In genomic region chr2:170766693-170767092, GRCh38 we compare ENCODE assay signal across 15 cellular contexts. TPM values are rescaled to one million over a fixed set of nuclear protein-coding genes. Genes with fewer than 3 reads are reported as not detected.
DNase-seq lines count a peak whose midpoint lies in the region; ATAC-seq, FAIRE-seq and TF ChIP-seq lines count a peak whose summit lies in the region.
"Had no signal": no experiment of that assay in that cellular context is flagged by ENCODE, and none has a peak within 500 bp of the region (broad histone marks: within the 10 kb centered on the region; RNA-seq: fewer than 3 reads in every experiment).

No MANE protein-coding gene starts in this region.

- no peak for ATAC-seq in HepG2
- no peak for ATAC-seq in right lobe of liver
- ATAC-seq in Right ventricle myocardium inferior, result no peak
- ATAC-seq in HG02870 (IDR thresholded peaks at IDR 0.05; ENCODE audit: unreplicated experiment), result no peak
- no peak for ATAC-seq in GM18868 (IDR thresholded peaks at IDR 0.05; ENCODE audit: unreplicated experiment)
- ATAC-seq: A549 had no signal

- H3K4me2 ChIP-seq in HepG2 (ENCODE audit: low read depth, low read length), result peak overlapping the region; percentile 56
- H3K4me2 ChIP-seq: A549; BLaER1 treated with 17β-estradiol and CSF1 and Interleukin-3, amounts not matched to agents 10 nM and 100 nM had no signal

- H3K79me2 ChIP-seq in HepG2 (ENCODE audit: insufficient read depth, low read length), result no peaks in the 10 kb centered on the region

- TF ChIP-seq RAD21 in HepG2 (CRISPR knock-in tag; IDR thresholded peaks at IDR 0.05), result no peak

- H3K27me3 ChIP-seq in HepG2 (ENCODE audit: control insufficient read depth in 1 of 2, insufficient read depth in 2 of 2, low read length in 2 of 2), result peaks cover 0 to 6% of the 10 kb centered on the region in 2 experiments; a peak in 1 of 5 replicates
- no peaks in the 10 kb centered on the region for H3K27me3 ChIP-seq in right lobe of liver
- H3K27me3 ChIP-seq in HUES6 (ENCODE audit: control insufficient read depth, insufficient read depth, low read length), result no peaks in the 10 kb centered on the region

- no peaks in the 10 kb centered on the region for H4K20me1 ChIP-seq in HepG2 (ENCODE audit: insufficient read depth, low read length)
- H4K20me1 ChIP-seq: BLaER1 treated with 17β-estradiol and CSF1 and Interleukin-3, amounts not matched to agents 10 nM and 100 nM had no signal

- intact Hi-C loops in HepG2 (cut with micrococcal nuclease; ENCODE audit: unreplicated experiment), result no loop called here
- intact Hi-C loops in right lobe of liver (cut with DNase I), result no loop called here
- intact Hi-C loops in Right ventricle myocardium inferior (cut with DNase I), result no loop called here

- H3K9ac ChIP-seq in HepG2 (ENCODE audit: insufficient read depth, low read depth, low read length) (no peak overlapping the region), HUES6 (ENCODE audit: low read length) (no peak overlapping the region)
- H3K9ac ChIP-seq: BLaER1 treated with 17β-estradiol and CSF1 and Interleukin-3, amounts not matched to agents 10 nM and 100 nM had no signal

- H3K36me3 ChIP-seq in HepG2 (replicated peaks in 1 of 2; ENCODE audit: control insufficient read depth in 1 of 2, insufficient read depth in 2 of 2, low read length in 2 of 2), result no peaks in the 10 kb centered on the region
- H3K36me3 ChIP-seq in right lobe of liver, result no peaks in the 10 kb centered on the region
- no peaks in the 10 kb centered on the region for H3K36me3 ChIP-seq in HUES6 (ENCODE audit: control insufficient read depth, insufficient read depth, low read length)
- H3K36me3 ChIP-seq: BLaER1 treated with 17β-estradiol and CSF1 and Interleukin-3, amounts not matched to agents 10 nM and 100 nM had no signal

- under 1% methylated on average over 4 of the region's 4 CpGs for WGBS in HepG2 (ENCODE audit: low lambda C conversion rate)
- 26% methylated on average over 4 of the region's 4 CpGs for whole genome bisulfite sequencing in right lobe of liver (ENCODE audit: insufficient coverage, low coverage, low lambda C conversion rate, missing lambda C conversion rate)

- peak; percentile 17 for DNase-seq in HepG2 (ENCODE audit: low spot score)
- DNase-seq in right lobe of liver, result no peak
- peak; percentile 1 for DNase-seq in kidney tubule cell (ENCODE audit: low spot score)
- DNase-seq in Right ventricle myocardium inferior (ENCODE audit: missing footprints), result no peak
- DNase-seq: DMS153, HCEC 1CT, NCI-H187 treated with DMSO at 0.1 percent for 48 hours, NCI-H2171 treated with DMSO at 0.1 percent for 48 hours, NCI-H510A, NCI-H774 had no signal

- FAIRE-seq in HepG2 (lab: Jason Lieb, UNC), result peak; percentile 43
- FAIRE-seq: A549 had no signal

- TF ChIP-seq CTCF in HepG2 (CRISPR knock-in tag; IDR thresholded peaks at IDR 0.05) (no peak), right lobe of liver (IDR thresholded peaks at IDR 0.05) (no peak)

- no peak overlapping the region for H3K4me3 ChIP-seq in HepG2 (replicated peaks in 1 of 3; ENCODE audit: insufficient read depth in 1 of 3, low read depth in 2 of 3, low read length in 3 of 3)
- H3K4me3 ChIP-seq in right lobe of liver, result no peak overlapping the region
- H3K4me3 ChIP-seq in HUES6 (ENCODE audit: low read depth, low read length), result no peak overlapping the region
- H3K4me3 ChIP-seq: A549; BLaER1 treated with 17β-estradiol and CSF1 and Interleukin-3, amounts not matched to agents 10 nM and 100 nM had no signal

- H3K9me3 ChIP-seq in HepG2 (ENCODE audit: low read length) (no peaks in the 10 kb centered on the region), right lobe of liver (no peaks in the 10 kb centered on the region), HUES6 (ENCODE audit: control insufficient read depth, insufficient read depth, low read depth, low read length) (no peaks in the 10 kb centered on the region)
- H3K9me3 ChIP-seq: A549; BLaER1 treated with 17β-estradiol and CSF1 and Interleukin-3, amounts not matched to agents 10 nM and 100 nM had no signal

- H2AFZ ChIP-seq in HepG2 (ENCODE audit: low read length), result no peak overlapping the region

- no peak overlapping the region for H3K27ac ChIP-seq in HepG2 (ENCODE audit: extremely low read length, insufficient read depth, low read length)
- H3K27ac ChIP-seq in right lobe of liver, result no peak overlapping the region
- peak overlapping the region; percentile 56; the same call in 1 of the 2 replicates for H3K27ac ChIP-seq in HUES6 (ENCODE audit: low read depth, low read length)
- H3K27ac ChIP-seq: A549; BLaER1 treated with 17β-estradiol and CSF1 and Interleukin-3, amounts not matched to agents 10 nM and 100 nM had no signal

- TF ChIP-seq EP300 in HepG2 (IDR thresholded peaks at IDR 0.05; ENCODE audit: low read depth in 2 of 2, low read length in 2 of 2) (peak in 1 of 2 experiments; percentile 68; a peak in 2 of 4 replicates), HepG2 (CRISPR knock-in tag; IDR thresholded peaks at IDR 0.05; ENCODE audit: borderline replicate concordance) (peak; percentile 24; the same call in 1 of the 2 replicates)

- POLR2A ChIA-PET in HepG2 (lab: Yijun Ruan, JAX), result no interaction called here

- no TSS peak for BruUV-seq in HepG2 (replicated peaks; lab: Mats Ljungman, UMichigan)

- H3K4me1 ChIP-seq in HepG2 (ENCODE audit: insufficient read depth, low read length) (peaks cover 38% of the 10 kb centered on the region), right lobe of liver (peaks cover 0 to 14% (median 0%) of the 10 kb centered on the region in 4 donors), HUES6 (ENCODE audit: control insufficient read depth, insufficient read depth, low read length) (peaks cover 22% of the 10 kb centered on the region)

- TF ChIP-seq POLR2A in HepG2 (IDR thresholded peaks at IDR 0.05; ENCODE audit: insufficient read depth in 1 of 2, low read depth in 2 of 2, low read length in 2 of 2) (no peak), right lobe of liver (IDR thresholded peaks at IDR 0.05) (no peak)

- CTCF ChIA-PET in HepG2 (lab: Yijun Ruan, JAX; ENCODE audit: low intra/inter-chr PET ratio, low total read pairs), result no interaction called here

- in situ Hi-C loops in HepG2 (cut with HindIII; ENCODE audit: extremely low pct_ligation_motif_present, low pct_unique_long_range_greater_than_20kb), result no loop called here

RNA-seq across cellular contexts. Expression of gene ERICH2, which starts 3.5 kb away (rescaled TPM):
- not detected in 2 replicates for total RNA-seq in HepG2 (2016; rRNA removed; fragmentation: Illumina TruSeq; extraction: Trizol)
- not detected in 2 replicates for total RNA-seq in HepG2 (2016; cell fraction: cytosol; rRNA removed; fragmentation: Illumina TruSeq; extraction: Trizol; ENCODE audit: low read depth)
- not detected in 2 replicates for total RNA-seq in HepG2 (2016; cell fraction: insoluble cytoplasmic fraction; rRNA removed; fragmentation: Illumina TruSeq; extraction: Trizol)
- total RNA-seq in HepG2 (2016; cell fraction: membrane; rRNA removed; fragmentation: Illumina TruSeq; extraction: Trizol), result not detected in 2 replicates
- total RNA-seq in HepG2 (2016; cell fraction: nucleus; rRNA removed; fragmentation: Illumina TruSeq; extraction: Trizol), result not detected in 2 replicates
- not detected in 2 replicates for polyA plus RNA-seq in HepG2 (2011; rRNA removed)
- polyA plus RNA-seq in HepG2 (2011; cell fraction: cytosol; rRNA removed), result not detected in 2 replicates
- not detected in 2 replicates for polyA plus RNA-seq in HepG2 (2011; cell fraction: nucleus; rRNA removed)
- polyA plus RNA-seq in HepG2 (2012), result not detected in 2 replicates
- polyA plus RNA-seq in HepG2 (2016; cell fraction: cytosol; fragmentation: Illumina TruSeq; extraction: Trizol; ENCODE audit: low read depth), result not detected in 2 replicates
- not detected in 2 replicates for polyA plus RNA-seq in HepG2 (2016; cell fraction: insoluble cytoplasmic fraction; fragmentation: Illumina TruSeq; extraction: Trizol; ENCODE audit: low read depth)
- not detected in 2 replicates for polyA plus RNA-seq in HepG2 (2016; cell fraction: membrane; fragmentation: Illumina TruSeq; extraction: Trizol; ENCODE audit: low read depth)
- not detected in 2 replicates for polyA plus RNA-seq in HepG2 (2016; cell fraction: nucleus; fragmentation: Illumina TruSeq; extraction: Trizol; ENCODE audit: insufficient read depth, low read depth)
- not detected in 2 replicates for polyA minus RNA-seq in HepG2 (2011; rRNA and poly(A)+ RNA removed; ENCODE audit: low replicate concordance)
- polyA minus RNA-seq in HepG2 (2011; cell fraction: cytosol; rRNA and poly(A)+ RNA removed), result not detected in 2 replicates
- polyA minus RNA-seq in HepG2 (2011; cell fraction: nucleus; rRNA and poly(A)+ RNA removed), result not detected in 2 replicates
- total RNA-seq in right lobe of liver, result 1 to 10 TPM in 2 of 6 experiments, under 1 TPM in 1, not detected in 3; 0.53 to 1.2 (median 1.1) TPM
- not detected for total RNA-seq in Right ventricle myocardium inferior
- polyA plus RNA-seq: A549 had no signal

RNA-seq across cellular contexts. Expression of gene GAD1, which starts 50.0 kb away (rescaled TPM):
- total RNA-seq in HepG2 (2016; rRNA removed; fragmentation: Illumina TruSeq; extraction: Trizol) (0.09 TPM in 1 of 2 replicates, not detected in the other), right lobe of liver (not detected), Right ventricle myocardium inferior (not detected)
- not detected in 2 replicates for total RNA-seq in HepG2 (2016; cell fraction: cytosol; rRNA removed; fragmentation: Illumina TruSeq; extraction: Trizol; ENCODE audit: low read depth)
- not detected in 2 replicates for total RNA-seq in HepG2 (2016; cell fraction: insoluble cytoplasmic fraction; rRNA removed; fragmentation: Illumina TruSeq; extraction: Trizol)
- total RNA-seq in HepG2 (2016; cell fraction: membrane; rRNA removed; fragmentation: Illumina TruSeq; extraction: Trizol), result not detected in 2 replicates
- total RNA-seq in HepG2 (2016; cell fraction: nucleus; rRNA removed; fragmentation: Illumina TruSeq; extraction: Trizol), result not detected in 2 replicates
- polyA plus RNA-seq in HepG2 (2011; rRNA removed), result 0.13 TPM in 1 of 2 replicates, not detected in the other
- 0.23 TPM in 1 of 2 replicates, not detected in the other for polyA plus RNA-seq in HepG2 (2011; cell fraction: cytosol; rRNA removed)
- 0.24 and 0.31 TPM in 2 replicates for polyA plus RNA-seq in HepG2 (2011; cell fraction: nucleus; rRNA removed)
- polyA plus RNA-seq in HepG2 (2012), result 0.17 and 1.2 TPM in 2 replicates
- polyA plus RNA-seq in HepG2 (2016; cell fraction: cytosol; fragmentation: Illumina TruSeq; extraction: Trizol; ENCODE audit: low read depth), result not detected in 2 replicates
- not detected in 2 replicates for polyA plus RNA-seq in HepG2 (2016; cell fraction: insoluble cytoplasmic fraction; fragmentation: Illumina TruSeq; extraction: Trizol; ENCODE audit: low read depth)
- not detected in 2 replicates for polyA plus RNA-seq in HepG2 (2016; cell fraction: membrane; fragmentation: Illumina TruSeq; extraction: Trizol; ENCODE audit: low read depth)
- polyA plus RNA-seq in HepG2 (2016; cell fraction: nucleus; fragmentation: Illumina TruSeq; extraction: Trizol; ENCODE audit: insufficient read depth, low read depth), result 0.17 TPM in 1 of 2 replicates, not detected in the other
- polyA minus RNA-seq in HepG2 (2011; rRNA and poly(A)+ RNA removed; ENCODE audit: low replicate concordance), result 3.5 TPM in 1 of 2 replicates, not detected in the other
- not detected in 2 replicates for polyA minus RNA-seq in HepG2 (2011; cell fraction: cytosol; rRNA and poly(A)+ RNA removed)
- not detected in 2 replicates for polyA minus RNA-seq in HepG2 (2011; cell fraction: nucleus; rRNA and poly(A)+ RNA removed)

RNA-seq across cellular contexts. Expression of gene SP5, which starts 51.6 kb away (rescaled TPM):
- total RNA-seq in HepG2 (2016; rRNA removed; fragmentation: Illumina TruSeq; extraction: Trizol) (86.9 and 119 TPM in 2 replicates), right lobe of liver (10 to 100 TPM in 1 of 6 experiments, 1 to 10 TPM in 5; 1.4 to 16.0 (median 1.9) TPM), Right ventricle myocardium inferior (0.19 TPM)
- total RNA-seq in HepG2 (2016; cell fraction: cytosol; rRNA removed; fragmentation: Illumina TruSeq; extraction: Trizol; ENCODE audit: low read depth), result 64.4 and 65.1 TPM in 2 replicates
- total RNA-seq in HepG2 (2016; cell fraction: insoluble cytoplasmic fraction; rRNA removed; fragmentation: Illumina TruSeq; extraction: Trizol), result 88.6 and 124 TPM in 2 replicates
- total RNA-seq in HepG2 (2016; cell fraction: membrane; rRNA removed; fragmentation: Illumina TruSeq; extraction: Trizol), result 116 and 154 TPM in 2 replicates
- 66.7 and 66.9 TPM in 2 replicates for total RNA-seq in HepG2 (2016; cell fraction: nucleus; rRNA removed; fragmentation: Illumina TruSeq; extraction: Trizol)
- polyA plus RNA-seq in HepG2 (2011; rRNA removed), result 50.8 and 52.3 TPM in 2 replicates
- polyA plus RNA-seq in HepG2 (2011; cell fraction: cytosol; rRNA removed), result 37.8 and 80.3 TPM in 2 replicates
- polyA plus RNA-seq in HepG2 (2011; cell fraction: nucleus; rRNA removed), result 69.4 and 108 TPM in 2 replicates
- polyA plus RNA-seq in HepG2 (2012), result 78.5 and 105 TPM in 2 replicates
- polyA plus RNA-seq in HepG2 (2016; cell fraction: cytosol; fragmentation: Illumina TruSeq; extraction: Trizol; ENCODE audit: low read depth), result 52.2 and 60.9 TPM in 2 replicates
- polyA plus RNA-seq in HepG2 (2016; cell fraction: insoluble cytoplasmic fraction; fragmentation: Illumina TruSeq; extraction: Trizol; ENCODE audit: low read depth), result 151 and 153 TPM in 2 replicates
- polyA plus RNA-seq in HepG2 (2016; cell fraction: membrane; fragmentation: Illumina TruSeq; extraction: Trizol; ENCODE audit: low read depth), result 94.4 and 101 TPM in 2 replicates
- 128 and 147 TPM in 2 replicates for polyA plus RNA-seq in HepG2 (2016; cell fraction: nucleus; fragmentation: Illumina TruSeq; extraction: Trizol; ENCODE audit: insufficient read depth, low read depth)
- polyA minus RNA-seq in HepG2 (2011; rRNA and poly(A)+ RNA removed; ENCODE audit: low replicate concordance), result 0.09 and 136 TPM in 2 replicates
- 71.0 and 98.0 TPM in 2 replicates for polyA minus RNA-seq in HepG2 (2011; cell fraction: cytosol; rRNA and poly(A)+ RNA removed)
- 42.4 and 69.9 TPM in 2 replicates for polyA minus RNA-seq in HepG2 (2011; cell fraction: nucleus; rRNA and poly(A)+ RNA removed)
- polyA plus RNA-seq: A549 had no signal

Comparison
In these comparisons a context has a peak if more than half of its experiments do, and no peak if none do; other contexts are left out.
1. DNase-seq: peak in HepG2 (single experiment) and kidney tubule cell (single experiment); none in right lobe of liver (0 of 3) and Right ventricle myocardium inferior (single experiment).